8 cellular contexts compared by ENCODE assay signal in the genomic region with DNA sequence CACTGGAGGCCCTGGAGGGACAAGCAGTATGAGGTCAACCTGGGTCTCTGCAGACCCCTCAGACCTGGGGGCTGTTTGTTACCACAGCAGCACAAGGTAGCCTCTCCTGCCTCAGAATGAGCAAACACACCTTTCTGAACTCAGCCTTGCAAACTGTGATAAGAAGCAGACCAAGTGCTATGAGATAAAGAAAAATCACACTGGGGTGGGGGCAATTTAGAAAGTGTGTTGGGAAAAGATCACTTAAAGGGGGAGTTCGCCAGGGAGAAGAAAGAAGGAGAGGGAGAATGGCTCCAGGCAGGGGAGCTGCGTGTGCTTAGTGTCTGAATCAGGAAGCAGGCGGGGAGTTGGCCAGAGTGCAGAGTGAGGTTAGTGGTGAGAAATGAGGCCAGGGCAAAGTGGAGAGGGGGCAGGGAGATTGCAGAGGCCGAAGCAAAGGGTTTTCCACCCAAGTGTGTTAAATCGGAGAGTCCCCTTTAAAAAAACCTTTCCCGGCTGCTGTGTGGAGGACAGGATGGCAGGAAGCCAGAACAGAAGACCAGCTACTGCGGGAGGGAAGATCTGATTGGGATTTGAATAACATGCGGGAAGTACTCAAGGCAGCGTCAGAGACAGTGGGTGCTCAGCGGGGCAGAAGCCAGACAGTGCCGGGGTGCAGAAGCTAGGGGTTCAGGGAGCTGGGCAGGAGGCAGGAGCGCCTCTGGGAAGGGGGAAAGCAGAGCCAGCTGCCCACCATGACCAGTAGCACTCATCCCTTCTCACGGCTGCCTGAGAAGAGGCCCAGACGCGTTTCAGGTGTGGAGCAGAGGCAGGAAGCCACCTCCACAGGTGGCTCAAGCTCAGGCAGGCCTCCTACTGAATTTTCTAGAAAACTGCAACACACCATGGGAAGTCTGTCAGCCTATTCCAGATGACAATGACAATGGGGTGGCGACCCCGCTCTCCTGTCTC. TPM values are rescaled to one million over a fixed set of nuclear protein-coding genes. Genes with fewer than 3 reads are reported as not detected.
DNase-seq lines count a peak whose midpoint lies in the region; ATAC-seq and TF ChIP-seq lines count a peak whose summit lies in the region.

No MANE protein-coding gene starts in this region.

- no peaks in the 10 kb centered on the region for H3K27me3 ChIP-seq in MG63
- H3K27me3 ChIP-seq in colonic mucosa = no peaks in the 10 kb centered on the region

- H3K27ac ChIP-seq in colonic mucosa = peak overlapping the region; percentile 63

- H3K4me3 ChIP-seq in MG63 (no peak overlapping the region), colonic mucosa (no peak overlapping the region)

- DNase-seq in activated naive CD4-positive, alpha-beta T cell treated with Interleukin-2 at 50 U/mL for 16 hours = peak; percentile 32
- no peak for DNase-seq in activated naive CD4-positive, alpha-beta T cell treated with anti-CD3 and anti-CD28 coated beads, Interleukin-2, amount 50 U/mL, for 16 hours
- peak; percentile 91 for DNase-seq in MG63
- DNase-seq in SW480 (ENCODE audit: low spot score) = peak; percentile 77
- peak; percentile 73 for DNase-seq in colonic mucosa
- peak; percentile 77 for DNase-seq in left kidney (ENCODE audit: low read depth, low spot score)
- DNase-seq in stimulated activated naive CD4-positive, alpha-beta T cell (lab: John Stamatoyannopoulos, UW) = peak in 4 of 6 experiments; percentile 7 to 47 (median 26)

- H3K36me3 ChIP-seq in MG63 (peaks cover 12% of the 10 kb centered on the region), colonic mucosa (no peaks in the 10 kb centered on the region)

- H3K4me1 ChIP-seq in colonic mucosa = peaks cover 12% of the 10 kb centered on the region

- peak overlapping the region; percentile 54 to 58 for H3K9ac ChIP-seq in colonic mucosa (ENCODE audit: low read depth in 2 of 2, low read length in 2 of 2)

- no peak for TF ChIP-seq CTCF in colonic mucosa (IDR thresholded peaks at IDR 0.05)

- intact Hi-C loops in colonic mucosa (cut with DNase I) = no loop called here

- ATAC-seq in HG03378 (IDR thresholded peaks at IDR 0.05; ENCODE audit: unreplicated experiment) = no peak

- no peaks in the 10 kb centered on the region for H3K9me3 ChIP-seq in MG63
- H3K9me3 ChIP-seq in colonic mucosa = no peaks in the 10 kb centered on the region

RNA-seq across cellular contexts. Expression of a gene that starts 9.0 kb away (rescaled TPM):
- total RNA-seq in MG63 (2014; rRNA removed; shearing (Covaris generic); ENCODE audit: low replicate concordance) = 28.4 and 41.4 TPM in 2 replicates
- 1 to 10 TPM; 2.4 to 4.5 TPM for total RNA-seq in colonic mucosa
